8 cellular contexts compared by ENCODE assay signal in the genomic region with DNA sequence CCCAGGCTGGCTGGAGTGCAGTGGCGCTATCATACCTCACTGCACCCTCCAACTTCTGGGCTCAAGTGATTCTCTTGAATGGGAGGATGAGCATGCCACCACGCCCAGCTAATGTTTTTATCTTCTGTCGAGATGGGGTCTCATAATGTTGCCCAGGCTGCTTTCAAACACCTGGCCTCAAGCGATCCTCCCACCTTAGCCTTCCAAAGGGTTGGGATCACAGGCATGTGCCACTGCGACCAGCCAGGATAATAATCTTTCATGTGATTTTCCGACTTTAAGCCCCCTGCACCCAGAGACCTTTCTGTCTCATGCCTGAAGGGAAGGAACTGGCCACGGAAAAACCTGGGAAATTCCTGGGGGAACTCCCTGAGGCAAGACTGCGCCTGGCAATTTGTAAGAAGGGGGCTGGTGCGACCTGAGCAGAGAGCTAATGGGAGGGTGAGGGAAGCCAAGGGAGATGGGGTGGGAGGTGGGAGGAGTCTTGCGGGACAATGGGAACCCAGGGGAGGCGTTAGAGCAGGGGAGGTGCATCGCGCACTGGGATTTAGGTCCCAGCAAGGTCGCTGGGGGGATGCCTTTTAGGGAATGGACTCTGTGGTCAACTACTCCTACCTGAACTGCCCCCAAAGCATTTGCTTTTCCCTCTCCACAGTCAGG. TPM values are rescaled to one million over a fixed set of nuclear protein-coding genes. Genes with fewer than 3 reads are reported as not detected.
DNase-seq lines count a peak whose midpoint lies in the region; ATAC-seq and TF ChIP-seq lines count a peak whose summit lies in the region.

No MANE protein-coding gene starts in this region.

- H3K27ac ChIP-seq in SJCRH30, result no peak overlapping the region

- H3K27ac Mint-ChIP-seq in stimulated activated effector memory CD8-positive, alpha-beta T cell treated with anti-CD3 and anti-CD28 coated beads, Interleukin-12 subunit alpha, Interleukin-12 subunit beta, amount 100 ng/mL, for 72 hours, result no peak overlapping the region

- peak overlapping the region; percentile 92 for H3K4me3 Mint-ChIP-seq in stimulated activated effector memory CD8-positive, alpha-beta T cell treated with anti-CD3 and anti-CD28 coated beads, Interleukin-12 subunit alpha, Interleukin-12 subunit beta, amount 100 ng/mL, for 72 hours

- TF ChIP-seq POLR2A in GM18505 (IDR thresholded peaks at IDR 0.05; ENCODE audit: borderline replicate concordance, extremely low read depth, insufficient read depth, insufficient read length), result no peak

- peak; percentile 5 for ATAC-seq in left ventricle myocardium superior
- ATAC-seq in stimulated activated effector memory CD8-positive, alpha-beta T cell treated with anti-CD3 and anti-CD28 coated beads, Interleukin-12 subunit alpha, Interleukin-12 subunit beta, amount 100 ng/mL, for 72 hours, result no peak
- no peak for ATAC-seq in GM18505 (IDR thresholded peaks at IDR 0.05; ENCODE audit: unreplicated experiment)

- H3K9me3 Mint-ChIP-seq in stimulated activated effector memory CD8-positive, alpha-beta T cell treated with anti-CD3 and anti-CD28 coated beads, Interleukin-12 subunit alpha, Interleukin-12 subunit beta, amount 100 ng/mL, for 72 hours, result no peaks in the 10 kb centered on the region

- peaks cover 26% of the 10 kb centered on the region for H3K4me1 Mint-ChIP-seq in stimulated activated effector memory CD8-positive, alpha-beta T cell treated with anti-CD3 and anti-CD28 coated beads, Interleukin-12 subunit alpha, Interleukin-12 subunit beta, amount 100 ng/mL, for 72 hours

- intact Hi-C loops in left ventricle myocardium superior (cut with micrococcal nuclease), result no loop called here

- no peaks in the 10 kb centered on the region for H3K4me1 ChIP-seq in SJCRH30

- H3K27me3 ChIP-seq in SJCRH30, result 0 out of 2 replicates have a peak, but pooled peaks cover 6% of the 10 kb centered on the region

- no peaks in the 10 kb centered on the region for H3K36me3 ChIP-seq in SJCRH30

- no peaks in the 10 kb centered on the region for H3K9me3 ChIP-seq in SJCRH30 (replicated peaks)

- peak; percentile 38 for DNase-seq in NCI-H1436 (lab: John Stamatoyannopoulos, UW)
- DNase-seq in NCI-H1436 treated with DMSO at 0.1 percent for 48 hours (lab: John Stamatoyannopoulos, UW), result no peak
- DNase-seq in SJCRH30, result peak; percentile 37 to 48
- DNase-seq in left ventricle myocardium superior, result no peak
- peak in 1 of 2 donors; percentile 50 for DNase-seq in stimulated activated effector memory CD8-positive, alpha-beta T cell treated with anti-CD3 and anti-CD28 coated beads, Interleukin-12 subunit alpha, Interleukin-12 subunit beta, amount 100 ng/mL, for 72 hours (ENCODE audit: low spot score in 2 of 2)
- no peak for DNase-seq in stimulated activated CD4-positive, alpha-beta T cell treated with anti-CD3 and anti-CD28 coated beads, Interleukin-4, amount 100 ng/mL, for 1 hour
- DNase-seq in NCI-H2171 treated with DMSO at 0.1 percent for 48 hours (lab: John Stamatoyannopoulos, UW), result no peak

- H3K36me3 Mint-ChIP-seq in stimulated activated effector memory CD8-positive, alpha-beta T cell treated with anti-CD3 and anti-CD28 coated beads, Interleukin-12 subunit alpha, Interleukin-12 subunit beta, amount 100 ng/mL, for 72 hours, result peaks cover 31% of the 10 kb centered on the region

- H3K4me3 ChIP-seq in SJCRH30, result peak overlapping the region; percentile 75; the same call in 1 of the 2 replicates

RNA-seq across cellular contexts. Expression of a gene that starts 1.2 kb away (rescaled TPM):
- 106 and 111 TPM in 2 replicates for total RNA-seq in SJCRH30 (2014; rRNA removed; shearing (Covaris generic))
- total RNA-seq in left ventricle myocardium superior, result 83.9 TPM

RNA-seq across cellular contexts. Expression of a gene that starts 35.2 kb away (rescaled TPM):
- not detected in 2 replicates for total RNA-seq in SJCRH30 (2014; rRNA removed; shearing (Covaris generic))
- total RNA-seq in left ventricle myocardium superior, result not detected

RNA-seq across cellular contexts. Expression of a gene that starts 59.9 kb away (rescaled TPM):
- not detected in 2 replicates for total RNA-seq in SJCRH30 (2014; rRNA removed; shearing (Covaris generic))
- total RNA-seq in left ventricle myocardium superior, result not detected

Comparison
In these comparisons a context has a peak if more than half of its experiments do, and no peak if none do; other contexts are left out.
1. DNase-seq: peak in NCI-H1436 (single experiment) and SJCRH30 (2 of 2); none in NCI-H1436 treated with DMSO at 0.1 percent for 48 hours (single experiment), left ventricle myocardium superior (single experiment), stimulated activated CD4-positive, alpha-beta T cell treated with anti-CD3 and anti-CD28 coated beads, Interleukin-4, amount 100 ng/mL, for 1 hour (single experiment) and NCI-H2171 treated with DMSO at 0.1 percent for 48 hours (single experiment).